Comparison of ENCODE assay signal across 23 cellular contexts in the genomic region with DNA sequence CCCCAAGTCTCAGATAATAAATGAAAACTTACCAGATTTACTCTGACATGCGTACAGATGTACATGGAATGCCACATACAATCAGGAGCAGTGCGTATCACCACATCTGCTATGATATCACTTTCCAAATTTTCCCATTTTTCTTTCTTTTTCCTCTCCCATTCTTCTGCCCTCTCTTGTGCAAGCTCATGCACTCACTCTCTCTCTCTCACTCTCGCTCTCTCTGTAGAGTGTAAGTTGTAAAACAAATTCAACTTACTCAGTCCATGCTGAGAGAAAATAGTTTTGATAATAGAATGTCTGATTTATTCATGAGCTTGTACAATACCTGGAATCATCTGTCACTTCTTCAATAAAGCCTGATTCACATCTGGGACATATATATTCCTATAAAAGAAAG. TPM values are rescaled to one million over a fixed set of nuclear protein-coding genes. Genes with fewer than 3 reads are reported as not detected.
DNase-seq lines count a peak whose midpoint lies in the region; ATAC-seq, FAIRE-seq and TF ChIP-seq lines count a peak whose summit lies in the region.
"Had no signal": no experiment of that assay in that cellular context is flagged by ENCODE, and none has a peak within 500 bp of the region (broad histone marks: within the 10 kb centered on the region; RNA-seq: fewer than 3 reads in every experiment).

No MANE protein-coding gene starts in this region.

- H3K4me1 Mint-ChIP-seq in central memory CD8-positive, alpha-beta T cell = peaks cover 25% of the 10 kb centered on the region
- no peaks in the 10 kb centered on the region for H3K4me1 Mint-ChIP-seq in mesothelial cell of epicardium
- H3K4me1 Mint-ChIP-seq: B cell had no signal

- no peaks in the 10 kb centered on the region for H3K9me3 Mint-ChIP-seq in central memory CD8-positive, alpha-beta T cell
- H3K9me3 Mint-ChIP-seq in mesothelial cell of epicardium = no peaks in the 10 kb centered on the region
- H3K9me3 Mint-ChIP-seq: CD4-positive, alpha-beta T cell; CD8-positive, alpha-beta T cell had no signal

- peak overlapping the region; percentile 26 for H3K27ac Mint-ChIP-seq in central memory CD8-positive, alpha-beta T cell (ENCODE audit: low read depth)
- no peak overlapping the region for H3K27ac Mint-ChIP-seq in mesothelial cell of epicardium
- H3K27ac Mint-ChIP-seq: B cell; CD4-positive, alpha-beta T cell; CD8-positive, alpha-beta T cell had no signal

- peaks cover 24% of the 10 kb centered on the region for H3K36me3 Mint-ChIP-seq in central memory CD8-positive, alpha-beta T cell (ENCODE audit: insufficient read depth)
- H3K36me3 Mint-ChIP-seq in mesothelial cell of epicardium = peaks cover 9% of the 10 kb centered on the region

- H4K20me1 ChIP-seq in osteoblast (ENCODE audit: insufficient read depth, low read length) = peaks cover 11% of the 10 kb centered on the region

- no peak overlapping the region for H3K9ac ChIP-seq in SK-N-MC (ENCODE audit: insufficient read length)
- H3K9ac ChIP-seq: BLaER1 treated with 17β-estradiol and CSF1 and Interleukin-3, amounts not matched to agents 10 nM and 100 nM had no signal

- H2AFZ ChIP-seq in osteoblast (ENCODE audit: low read length) = no peak overlapping the region

- POLR2A ChIA-PET in HEK293 (lab: Yijun Ruan, JAX) = no interaction called here

- H3K4me3 ChIP-seq in HEK293 (ENCODE audit: low read depth, low read length) = no peak overlapping the region
- H3K4me3 ChIP-seq in SK-N-MC = no peak overlapping the region
- H3K4me3 ChIP-seq in osteoblast (ENCODE audit: insufficient read depth, low read length) = no peak overlapping the region
- H3K4me3 ChIP-seq: A549; BLaER1 treated with 17β-estradiol and CSF1 and Interleukin-3, amounts not matched to agents 10 nM and 100 nM had no signal

- ATAC-seq in central memory CD8-positive, alpha-beta T cell (replicated peaks; ENCODE audit: extremely low read depth, poor library complexity, severe bottlenecking) = no peak
- ATAC-seq: A549; CD8-positive, alpha-beta T cell had no signal

- peaks cover 0 to 3% of the 10 kb centered on the region in 2 experiments; a peak in 1 of 3 replicates for H3K36me3 ChIP-seq in HEK293 (ENCODE audit: control insufficient read depth in 2 of 2, insufficient read depth in 1 of 2, low read length in 2 of 2)
- H3K36me3 ChIP-seq in SK-N-MC (ENCODE audit: insufficient read depth, low read length) = peaks cover 9% of the 10 kb centered on the region; the same call in 1 of the 2 replicates
- peaks cover 16% of the 10 kb centered on the region for H3K36me3 ChIP-seq in osteoblast (ENCODE audit: insufficient read depth, low read length)

- CTCF ChIA-PET in HEK293 (lab: Yijun Ruan, JAX) = no interaction called here

- TF ChIP-seq CTCF in HEK293 (tag by site-specific recombination; IDR thresholded peaks at IDR 0.05) (no peak), osteoblast (IDR thresholded peaks at IDR 0.05; ENCODE audit: extremely low read depth, low read depth, low read length) (no peak), mesothelial cell of epicardium (IDR thresholded peaks at IDR 0.05; ENCODE audit: unreplicated experiment) (no peak)

- no peak for FAIRE-seq in RCC 7860 (lab: Jason Lieb, UNC)
- FAIRE-seq: A549, D721Med, G401.6, GM12891, GM19239 had no signal

- no peak overlapping the region for H3K4me2 ChIP-seq in osteoblast (ENCODE audit: insufficient read depth, low read length)
- H3K4me2 ChIP-seq: A549; BLaER1 treated with 17β-estradiol and CSF1 and Interleukin-3, amounts not matched to agents 10 nM and 100 nM had no signal

- H3K79me2 ChIP-seq in osteoblast (ENCODE audit: insufficient read depth, low read length) = peaks cover 62% of the 10 kb centered on the region

- no peak overlapping the region for H3K4me3 Mint-ChIP-seq in central memory CD8-positive, alpha-beta T cell
- no peak overlapping the region for H3K4me3 Mint-ChIP-seq in mesothelial cell of epicardium
- H3K4me3 Mint-ChIP-seq: B cell; CD4-positive, alpha-beta T cell; CD8-positive, alpha-beta T cell had no signal

- H3K27me3 Mint-ChIP-seq in central memory CD8-positive, alpha-beta T cell = no peaks in the 10 kb centered on the region
- no peaks in the 10 kb centered on the region for H3K27me3 Mint-ChIP-seq in mesothelial cell of epicardium (ENCODE audit: low read depth)
- H3K27me3 Mint-ChIP-seq: B cell; CD4-positive, alpha-beta T cell had no signal

- H3K27me3 ChIP-seq in osteoblast (ENCODE audit: insufficient read depth, low read length) = no peaks in the 10 kb centered on the region
- H3K27me3 ChIP-seq: BLaER1 treated with 17β-estradiol and CSF1 and Interleukin-3, amounts not matched to agents 10 nM and 100 nM had no signal

- H3K9me3 ChIP-seq in HEK293 (ENCODE audit: control insufficient read depth, insufficient read depth, low read depth, low read length) (no peaks in the 10 kb centered on the region), SK-N-MC (ENCODE audit: low read depth, low read length) (no peaks in the 10 kb centered on the region), osteoblast (ENCODE audit: low read depth, low read length) (no peaks in the 10 kb centered on the region)
- H3K9me3 ChIP-seq: A549; BLaER1 treated with 17β-estradiol and CSF1 and Interleukin-3, amounts not matched to agents 10 nM and 100 nM; Caco-2 had no signal

- H3K27ac ChIP-seq in HEK293 (ENCODE audit: extremely low read depth, low read depth, low read length) (no peak overlapping the region), SK-N-MC (0 out of 2 replicates have a peak overlapping the region, but pooled peaks have one; percentile 28), osteoblast (ENCODE audit: low read depth, low read length) (no peak overlapping the region)
- H3K27ac ChIP-seq: 22Rv1; A549; BLaER1 treated with 17β-estradiol and CSF1 and Interleukin-3, amounts not matched to agents 10 nM and 100 nM; C4-2B had no signal

- H3K4me1 ChIP-seq in HEK293 (ENCODE audit: control insufficient read depth, insufficient read depth, low read length) = no peaks in the 10 kb centered on the region
- H3K4me1 ChIP-seq in osteoblast (ENCODE audit: insufficient read depth, low read length) = no peaks in the 10 kb centered on the region
- H3K4me1 ChIP-seq: BLaER1 treated with 17β-estradiol and CSF1 and Interleukin-3, amounts not matched to agents 10 nM and 100 nM had no signal

- DNase-seq in SK-N-MC (ENCODE audit: low read depth, low spot score) (no peak), osteoblast (ENCODE audit: insufficient read length, low spot score, missing footprints) (peak; percentile 27), mesothelial cell of epicardium (ENCODE audit: low spot score in 2 of 2, unreplicated experiment in 2 of 2) (no peak), RCC 7860 (ENCODE audit: low spot score) (no peak), T1000 (lab: John Stamatoyannopoulos, UW) (no peak)
- DNase-seq in central memory CD8-positive, alpha-beta T cell (ENCODE audit: low spot score in 2 of 2) = no peak
- DNase-seq: AML-193; Caco-2; Calu3; CD4-positive, alpha-beta T cell; CD8-positive, alpha-beta T cell; DMS79 treated with DMSO at 0.1 percent for 48 hours; GF-D8 had no signal

TF ChIP-seq in HEK293, 187 proteins besides CTCF, POLR2A, EP300 and RAD21:
- TF ChIP-seq SALL2 (tag by site-specific recombination; IDR thresholded peaks at IDR 0.05; ENCODE audit: borderline replicate concordance) (no peak), PRDM1 (tag by site-specific recombination; IDR thresholded peaks at IDR 0.05) (peak; percentile 94), ZNF155 (tag by site-specific recombination; IDR thresholded peaks at IDR 0.05) (no peak)

RNA-seq across cellular contexts. Expression of a gene that starts 35.3 kb away (rescaled TPM):
- total RNA-seq in osteoblast (23.2 and 25.6 TPM in 2 replicates), mesothelial cell of epicardium (13.9 to 15.3 TPM (median 15.0 TPM) in 3 replicates)

RNA-seq across cellular contexts. Expression of a gene that starts 35.4 kb away (rescaled TPM):
- 54.3 and 63.1 TPM in 2 replicates for total RNA-seq in osteoblast
- 32.5 to 34.2 TPM (median 33.5 TPM) in 3 replicates for total RNA-seq in mesothelial cell of epicardium

RNA-seq across cellular contexts. Expression of a gene that starts 56.9 kb away (rescaled TPM):
- total RNA-seq in osteoblast (1.8 and 4.0 TPM in 2 replicates), mesothelial cell of epicardium (4.7 to 5.4 TPM (median 5.3 TPM) in 3 replicates)
